ENCODE assay signal across 8 cellular contexts in genomic region chr3:17233398-17233800, GRCh38.
DNase-seq lines count a peak whose midpoint lies in the region; ATAC-seq and TF ChIP-seq lines count a peak whose summit lies in the region.

No MANE protein-coding gene starts in this region.

- TF ChIP-seq CTCF in parathyroid adenoma (IDR thresholded peaks at IDR 0.05): peak; percentile 39

- no peaks in the 10 kb centered on the region for H3K27me3 ChIP-seq in parathyroid adenoma (ENCODE audit: control insufficient read depth, insufficient read depth, low read length)

- H3K4me1 Mint-ChIP-seq in activated T-cell treated with anti-CD3 and anti-CD28 coated beads, Interleukin-2, amount 50 U/mL, for 72 hours (ENCODE audit: low read depth): peaks cover 11% of the 10 kb centered on the region

- no peak overlapping the region for H3K4me3 ChIP-seq in parathyroid adenoma (ENCODE audit: low read depth, low read length)

- no peaks in the 10 kb centered on the region for H3K79me2 ChIP-seq in parathyroid adenoma

- no peaks in the 10 kb centered on the region for H3K4me1 ChIP-seq in parathyroid adenoma

- H3K27me3 Mint-ChIP-seq in activated T-cell treated with anti-CD3 and anti-CD28 coated beads, Interleukin-2, amount 50 U/mL, for 72 hours (ENCODE audit: low read depth): no peaks in the 10 kb centered on the region

- peak; percentile 3 for DNase-seq in DMS79 treated with DMSO at 0.1 percent for 48 hours (lab: John Stamatoyannopoulos, UW)
- DNase-seq in NCI-H774 (lab: John Stamatoyannopoulos, UW): peak; percentile 36
- DNase-seq in activated T-cell treated with anti-CD3 and anti-CD28 coated beads, Interleukin-2, amount 50 U/mL, for 72 hours: peak; percentile 28 to 39
- peak; percentile 9 for DNase-seq in foreskin melanocyte
- DNase-seq in activated effector memory CD4-positive, alpha-beta T cell treated with Interleukin-2 at 50 U/mL for 16 hours: no peak

- no peak overlapping the region for H3K4me2 ChIP-seq in parathyroid adenoma (ENCODE audit: low read length)

- H3K27ac Mint-ChIP-seq in activated T-cell treated with anti-CD3 and anti-CD28 coated beads, Interleukin-2, amount 50 U/mL, for 72 hours: no peak overlapping the region

- ATAC-seq in GM19397 (IDR thresholded peaks at IDR 0.05; ENCODE audit: unreplicated experiment): peak; percentile 84
- ATAC-seq in HG03378 (IDR thresholded peaks at IDR 0.05; ENCODE audit: unreplicated experiment): peak; percentile 90
- ATAC-seq in activated T-cell treated with anti-CD3 and anti-CD28 coated beads, Interleukin-2, amount 50 U/mL, for 72 hours (replicated peaks in 1 of 2): peak; percentile 96 to 97

- H3K27ac ChIP-seq in parathyroid adenoma: no peak overlapping the region

- H3K36me3 Mint-ChIP-seq in activated T-cell treated with anti-CD3 and anti-CD28 coated beads, Interleukin-2, amount 50 U/mL, for 72 hours (ENCODE audit: insufficient read depth in 2 of 2): no peaks in the 10 kb centered on the region

- no peaks in the 10 kb centered on the region for H3K9me3 Mint-ChIP-seq in activated T-cell treated with anti-CD3 and anti-CD28 coated beads, Interleukin-2, amount 50 U/mL, for 72 hours

- no peaks in the 10 kb centered on the region for H3K36me3 ChIP-seq in parathyroid adenoma (ENCODE audit: control insufficient read depth, insufficient read depth, low read length)

- H2AFZ ChIP-seq in parathyroid adenoma: no peak overlapping the region

- H3K9me3 ChIP-seq in parathyroid adenoma (ENCODE audit: control insufficient read depth, low read length): no peaks in the 10 kb centered on the region

- no peak overlapping the region for H3K9ac ChIP-seq in parathyroid adenoma

- no peak overlapping the region for H3K4me3 Mint-ChIP-seq in activated T-cell treated with anti-CD3 and anti-CD28 coated beads, Interleukin-2, amount 50 U/mL, for 72 hours
